13 cellular contexts compared by ENCODE assay signal in the genomic region with DNA sequence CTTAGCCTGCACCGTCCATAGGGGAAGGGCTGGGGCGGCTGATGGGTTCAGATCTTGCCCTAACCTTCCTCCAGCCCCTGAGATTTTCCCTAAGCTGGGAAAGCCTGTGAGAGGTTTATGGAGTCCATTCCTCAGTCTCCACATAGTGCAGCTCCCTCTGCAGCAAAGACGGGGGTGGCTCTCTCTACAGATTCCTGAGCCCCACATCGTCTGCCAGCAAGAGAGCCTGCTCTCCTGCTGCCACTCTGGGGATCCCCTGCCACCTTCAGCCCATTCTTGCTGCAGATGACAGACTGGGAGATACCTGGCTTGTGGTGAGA. TPM values are rescaled to one million over a fixed set of nuclear protein-coding genes. Genes with fewer than 3 reads are reported as not detected.
DNase-seq lines count a peak whose midpoint lies in the region; ATAC-seq and TF ChIP-seq lines count a peak whose summit lies in the region.
"Had no signal": no experiment of that assay in that cellular context is flagged by ENCODE, and none has a peak within 500 bp of the region (broad histone marks: within the 10 kb centered on the region; RNA-seq: fewer than 3 reads in every experiment).

No MANE protein-coding gene starts in this region.

- intact Hi-C loops in right lobe of liver (cut with DNase I) = loop anchor here in 1 of 2 donors (5.0 kb wide), 2 partner anchors 40 to 55 kb away; no protein-coding TSS in a partner anchor

- peaks cover 0 to 34% (median 12%) of the 10 kb centered on the region in 4 donors for H3K4me1 ChIP-seq in right lobe of liver
- peaks cover 60 to 75% (median 68%) of the 10 kb centered on the region in 3 donors for H3K4me1 ChIP-seq in skeletal muscle tissue (ENCODE audit: control insufficient read depth in 3 of 3, insufficient read depth in 3 of 3, low read length in 3 of 3)
- H3K4me1 ChIP-seq: SJSA1 had no signal

- H3K27me3 Mint-ChIP-seq in HFFc6 (ENCODE audit: insufficient read depth) = peaks cover 12% of the 10 kb centered on the region
- peaks cover 10% of the 10 kb centered on the region for H3K27me3 Mint-ChIP-seq in activated T-helper 17 cell treated with anti-CD3 and anti-CD28 coated beads, Interleukin-2, amount 50 U/mL, for 72 hours

- peak overlapping the region; percentile 67 for H3K4me3 Mint-ChIP-seq in HFFc6
- no peak overlapping the region for H3K4me3 Mint-ChIP-seq in activated T-helper 17 cell treated with anti-CD3 and anti-CD28 coated beads, Interleukin-2, amount 50 U/mL, for 72 hours

- H3K27ac Mint-ChIP-seq in HFFc6 = peak overlapping the region; percentile 86
- no peak overlapping the region for H3K27ac Mint-ChIP-seq in activated T-helper 17 cell treated with anti-CD3 and anti-CD28 coated beads, Interleukin-2, amount 50 U/mL, for 72 hours

- H3K9me3 ChIP-seq in right lobe of liver (no peaks in the 10 kb centered on the region), skeletal muscle tissue (ENCODE audit: control insufficient read depth in 3 of 3, low read length in 3 of 3) (no peaks in the 10 kb centered on the region)
- H3K9me3 ChIP-seq: SJSA1 had no signal

- H3K36me3 ChIP-seq in right lobe of liver (peaks cover 0 to 5% (median 1%) of the 10 kb centered on the region in 4 donors), skeletal muscle tissue (ENCODE audit: control insufficient read depth in 3 of 3, insufficient read depth in 3 of 3, low read length in 3 of 3) (peaks cover 6 to 11% (median 8%) of the 10 kb centered on the region in 3 donors)

- 30% methylated on average over 2 of the region's 4 CpGs for WGBS in right lobe of liver (ENCODE audit: insufficient coverage, low coverage, low lambda C conversion rate, missing lambda C conversion rate)

- TF ChIP-seq CTCF in HFFc6 (IDR thresholded peaks at IDR 0.05) = no peak
- TF ChIP-seq CTCF in right lobe of liver (IDR thresholded peaks at IDR 0.05) = no peak

- peaks cover 6% of the 10 kb centered on the region for H3K36me3 Mint-ChIP-seq in HFFc6 (ENCODE audit: low read depth)
- H3K36me3 Mint-ChIP-seq in activated T-helper 17 cell treated with anti-CD3 and anti-CD28 coated beads, Interleukin-2, amount 50 U/mL, for 72 hours (ENCODE audit: low read depth) = peaks cover 9% of the 10 kb centered on the region

- H3K27me3 ChIP-seq in right lobe of liver (no peaks in the 10 kb centered on the region), skeletal muscle tissue (ENCODE audit: control insufficient read depth in 3 of 3, insufficient read depth in 3 of 3, low read length in 3 of 3) (peaks cover 0 to 3% (median 0%) of the 10 kb centered on the region in 3 donors)
- H3K27me3 ChIP-seq: SJSA1 had no signal

- H3K9ac ChIP-seq in skeletal muscle tissue (ENCODE audit: low read depth in 1 of 3, low read length in 3 of 3) = peak overlapping the region; percentile 38 to 73 (median 38)

- H3K27ac ChIP-seq in right lobe of liver (peak overlapping the region; percentile 43 to 67 (median 66)), skeletal muscle tissue (ENCODE audit: low read depth, low read length) (peak overlapping the region; percentile 82)
- H3K27ac ChIP-seq: SJSA1 had no signal

- H3K9me3 Mint-ChIP-seq in HFFc6 = no peaks in the 10 kb centered on the region
- H3K9me3 Mint-ChIP-seq in activated T-helper 17 cell treated with anti-CD3 and anti-CD28 coated beads, Interleukin-2, amount 50 U/mL, for 72 hours = no peaks in the 10 kb centered on the region

- no peak for DNase-seq in HFFc6
- DNase-seq in right lobe of liver = no peak
- DNase-seq in UCSD-AML1 (lab: John Stamatoyannopoulos, UW; ENCODE audit: unreplicated experiment) = no peak
- DNase-seq in OCI-M1 (lab: John Stamatoyannopoulos, UW) = no peak
- DNase-seq: activated T-cell treated with anti-CD3 and anti-CD28 coated beads, Interleukin-2, amount 50 U/mL, for 48 hours; occipital lobe had no signal

- H3K4me1 Mint-ChIP-seq in HFFc6 (ENCODE audit: low read depth) = peaks cover 36% of the 10 kb centered on the region
- H3K4me1 Mint-ChIP-seq in activated T-helper 17 cell treated with anti-CD3 and anti-CD28 coated beads, Interleukin-2, amount 50 U/mL, for 72 hours = peaks cover 6% of the 10 kb centered on the region

- TF ChIP-seq POLR2A in right lobe of liver (IDR thresholded peaks at IDR 0.05) = no peak

- ATAC-seq in activated T-helper 17 cell treated with anti-CD3 and anti-CD28 coated beads, Interleukin-2, amount 50 U/mL, for 72 hours (replicated peaks) = peak; percentile 6
- ATAC-seq in right lobe of liver (no peak), HG02759 (IDR thresholded peaks at IDR 0.05; ENCODE audit: unreplicated experiment) (no peak), GM18519 (IDR thresholded peaks at IDR 0.05; ENCODE audit: low FRiP score, unreplicated experiment) (no peak)

- H3K4me3 ChIP-seq in right lobe of liver (no peak overlapping the region), skeletal muscle tissue (ENCODE audit: low read length in 3 of 3) (no peak overlapping the region)
- H3K4me3 ChIP-seq: SJSA1 had no signal

RNA-seq across cellular contexts. Expression of gene SMIM41, which starts 3.1 kb away (rescaled TPM):
- total RNA-seq in HFFc6 (2021; fragmentation: NEBNext Ultra II Directional; extraction: Animal tissue kit (Norgen Biotek cat#: 25700)) = not detected
- total RNA-seq in activated T-helper 17 cell treated with anti-CD3 and anti-CD28 coated beads, Interleukin-2, amount 50 U/mL, for 72 hours = not detected
- total RNA-seq in right lobe of liver (not detected), skeletal muscle tissue (not detected)
- total RNA-seq: esophagus mucosa, MCF 10A, occipital lobe, SJSA1 had no signal

RNA-seq across cellular contexts. Expression of gene ATG101, which starts 12.8 kb away (rescaled TPM):
- total RNA-seq in HFFc6 (2021; fragmentation: NEBNext Ultra II Directional; extraction: Animal tissue kit (Norgen Biotek cat#: 25700)) = 10 to 100 TPM; 62.1 to 73.6 (median 66.6) TPM
- 10 to 100 TPM; 27.6 to 31.1 TPM for total RNA-seq in activated T-helper 17 cell treated with anti-CD3 and anti-CD28 coated beads, Interleukin-2, amount 50 U/mL, for 72 hours
- total RNA-seq in right lobe of liver (10 to 100 TPM; 17.4 to 29.7 (median 21.0) TPM), skeletal muscle tissue (34.4 TPM)

RNA-seq across cellular contexts. Expression of gene NR4A1, which starts 31.4 kb away (rescaled TPM):
- 10 to 100 TPM; 10.3 to 46.6 (median 43.6) TPM for total RNA-seq in HFFc6 (2021; fragmentation: NEBNext Ultra II Directional; extraction: Animal tissue kit (Norgen Biotek cat#: 25700))
- 10 to 100 TPM in 1 of 2 donors, 1 to 10 TPM in 1; 9.9 to 47.6 TPM for total RNA-seq in activated T-helper 17 cell treated with anti-CD3 and anti-CD28 coated beads, Interleukin-2, amount 50 U/mL, for 72 hours
- total RNA-seq in right lobe of liver = 1 to 10 TPM; 5.0 to 8.8 (median 7.7) TPM
- 24.5 TPM for total RNA-seq in skeletal muscle tissue
